ENCODE assay signal across 15 cellular contexts in genomic region chr10:4719040-4719439, GRCh38.
"Had no signal": no experiment of that assay in that cellular context is flagged by ENCODE, and none has a peak within 500 bp of the region (broad histone marks: within the 10 kb centered on the region; RNA-seq: fewer than 3 reads in every experiment).

No MANE protein-coding gene starts in this region.

- H3K27me3 ChIP-seq: tibial artery, upper lobe of left lung, uterus had no signal

- ATAC-seq: left cardiac atrium; lower lobe of right lung; natural killer cell; right cardiac atrium; stimulated activated effector memory CD8-positive, alpha-beta T cell treated with anti-CD3 and anti-CD28 coated beads, Interleukin-12 subunit alpha, Interleukin-12 subunit beta, amount 100 ng/mL, for 72 hours had no signal

- DNase-seq: effector CD4-positive, alpha-beta T cell; endodermal cell; kidney; left cardiac atrium; left ventricle myocardium inferior; lower lobe of right lung; natural killer cell; right cardiac atrium; stimulated activated CD4-positive, alpha-beta T cell treated with anti-CD3 and anti-CD28 coated beads, Interleukin-4, amount 100 ng/mL, for 1 hour; stimulated activated CD8-positive, alpha-beta memory T cell treated with anti-CD3 and anti-CD28 coated beads, Interleukin-4, amount 100 ng/mL, for 48 hours; tibial artery; upper lobe of left lung; uterus had no signal

- H3K4me1 ChIP-seq: lower lobe of right lung, tibial artery, upper lobe of left lung, uterus had no signal

- H3K27ac ChIP-seq: coronary artery, left ventricle myocardium inferior, lower lobe of right lung, tibial artery, upper lobe of left lung, uterus had no signal

- H3K4me3 ChIP-seq: coronary artery, left ventricle myocardium inferior, lower lobe of right lung, tibial artery, upper lobe of left lung, uterus had no signal

- H3K36me3 ChIP-seq: left ventricle myocardium inferior, lower lobe of right lung, tibial artery, upper lobe of left lung, uterus had no signal

- H3K9me3 ChIP-seq: left ventricle myocardium inferior, lower lobe of right lung, tibial artery, upper lobe of left lung, uterus had no signal
